In the genomic region with DNA sequence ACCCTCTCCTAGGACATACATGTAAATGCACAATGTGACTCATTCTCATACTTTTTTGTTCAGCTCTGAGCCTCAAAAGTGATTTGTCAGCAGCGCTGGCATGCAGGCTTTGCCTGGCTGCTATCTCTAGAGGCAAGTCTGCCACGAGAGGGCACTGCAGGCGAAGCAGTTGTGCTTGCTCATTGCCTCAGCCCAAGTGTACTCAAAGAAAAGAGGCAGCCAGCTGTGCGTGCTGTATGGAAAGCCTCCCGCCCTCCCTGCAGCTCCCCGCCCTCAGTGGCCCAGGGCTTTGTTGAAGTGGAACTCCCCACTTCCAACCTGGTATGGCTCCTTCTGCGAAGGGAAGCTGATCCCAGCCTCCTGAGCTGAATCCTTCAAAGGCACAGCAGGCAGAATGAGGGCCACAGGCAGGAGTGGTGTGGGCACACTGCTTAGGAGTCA, we compare ENCODE assay signal across 8 cellular contexts. TPM values are rescaled to one million over a fixed set of nuclear protein-coding genes. Genes with fewer than 3 reads are reported as not detected.
DNase-seq lines count a peak whose midpoint lies in the region; ATAC-seq and TF ChIP-seq lines count a peak whose summit lies in the region.

No MANE protein-coding gene starts in this region.

- H3K36me3 Mint-ChIP-seq in effector memory CD8-positive, alpha-beta T cell (ENCODE audit: insufficient read depth), result peaks cover 65% of the 10 kb centered on the region

- no peaks in the 10 kb centered on the region for H3K27me3 Mint-ChIP-seq in effector memory CD8-positive, alpha-beta T cell

- peaks cover 7 to 15% of the 10 kb centered on the region in 2 donors for H3K4me1 Mint-ChIP-seq in effector memory CD8-positive, alpha-beta T cell (ENCODE audit: low read depth in 2 of 2)

- no peak overlapping the region for H3K23ac ChIP-seq in mesendoderm (ENCODE audit: low read length)

- peak; percentile 80 for ATAC-seq in effector memory CD8-positive, alpha-beta T cell (replicated peaks)
- no peak for ATAC-seq in GM21619 (IDR thresholded peaks at IDR 0.05; ENCODE audit: unreplicated experiment)

- H3K4me3 Mint-ChIP-seq in effector memory CD8-positive, alpha-beta T cell, result no peak overlapping the region

- H2BK5ac ChIP-seq in mesendoderm (ENCODE audit: low read length), result no peak overlapping the region

- H3K9ac ChIP-seq in mesendoderm (ENCODE audit: low read length), result peak overlapping the region; percentile 1

- peaks cover 1% of the 10 kb centered on the region for H3K79me2 ChIP-seq in mesendoderm (ENCODE audit: control insufficient read depth, insufficient read depth, low read length)

- H3K36me3 ChIP-seq in mesendoderm (ENCODE audit: control insufficient read depth, insufficient read depth, low read length), result peaks cover 6% of the 10 kb centered on the region

- H3K9me3 Mint-ChIP-seq in effector memory CD8-positive, alpha-beta T cell, result no peaks in the 10 kb centered on the region

- no peaks in the 10 kb centered on the region for H3K27me3 ChIP-seq in mesendoderm (ENCODE audit: insufficient read depth, low read length, poor library complexity)

- peak; percentile 89 for TF ChIP-seq CTCF in GM12865 (IDR thresholded peaks at IDR 0.05; ENCODE audit: insufficient read depth, low read depth, low read length, missing control alignments)

- no peaks in the 10 kb centered on the region for H3K4me1 ChIP-seq in mesendoderm (ENCODE audit: control insufficient read depth, low read depth, low read length)

- no peak overlapping the region for H3K4ac ChIP-seq in mesendoderm (ENCODE audit: low read depth, low read length)

- H3K4me3 ChIP-seq in GM12865 (ENCODE audit: low read depth, low read length) (no peak overlapping the region), mesendoderm (ENCODE audit: low read length) (no peak overlapping the region)

- H3K27ac Mint-ChIP-seq in effector memory CD8-positive, alpha-beta T cell, result no peak overlapping the region

- peak overlapping the region; percentile 34 for H3K56ac ChIP-seq in mesendoderm (ENCODE audit: low read length)

- no peak overlapping the region for H4K5ac ChIP-seq in mesendoderm (ENCODE audit: low read length)

- H2AK5ac ChIP-seq in mesendoderm (ENCODE audit: low read length), result no peak overlapping the region

- no peak overlapping the region for H3K18ac ChIP-seq in mesendoderm (ENCODE audit: low read length)

- DNase-seq in GM12865 (ENCODE audit: low read depth) (peak; percentile 83), HPDE6-E6E7 (ENCODE audit: extremely low spot score) (peak; percentile 90), NCI-H82 (lab: John Stamatoyannopoulos, UW) (peak; percentile 91), mesendoderm (peak; percentile 93)
- DNase-seq in activated CD8-positive, alpha-beta memory T cell treated with anti-CD3 and anti-CD28 coated beads for 24 hours, result peak; percentile 87
- DNase-seq in effector memory CD8-positive, alpha-beta T cell, result peak; percentile 44 to 46 (median 46)
- peak; percentile 25 for DNase-seq in stimulated activated CD8-positive, alpha-beta memory T cell treated with anti-CD3 and anti-CD28 coated beads, Interleukin-12 subunit alpha, Interleukin-12 subunit beta, amount 100 ng/mL, for 4 hours (ENCODE audit: low read depth)

- H2BK120ac ChIP-seq in mesendoderm (ENCODE audit: low read depth, low read length), result no peak overlapping the region

- no peak overlapping the region for H4K8ac ChIP-seq in mesendoderm (ENCODE audit: low read depth, low read length)

- peaks cover 2% of the 10 kb centered on the region for H3K79me1 ChIP-seq in mesendoderm (ENCODE audit: low read length)

- no peak overlapping the region for H3K4me2 ChIP-seq in mesendoderm (ENCODE audit: low read length)

- H3K27ac ChIP-seq in mesendoderm (ENCODE audit: low read depth, low read length), result no peak overlapping the region

- no CpG with 5 or more reads among the region's 7 CpGs for WGBS in mesendoderm (ENCODE audit: extremely low coverage, insufficient coverage, low lambda C conversion rate)

- no peak overlapping the region for H2BK15ac ChIP-seq in mesendoderm (replicated peaks; ENCODE audit: low read depth)

RNA-seq across cellular contexts. Expression of gene SDHAF2, which starts 16.3 kb away (rescaled TPM):
- polyA plus RNA-seq in mesendoderm (2013, experiment 1 of 2), result 22.2 TPM
- polyA plus RNA-seq in mesendoderm (2013, experiment 2 of 2), result 25.3 TPM

RNA-seq across cellular contexts. Expression of gene CPSF7, which starts 16.5 kb away (rescaled TPM):
- 123 TPM for polyA plus RNA-seq in mesendoderm (2013, experiment 1 of 2)
- polyA plus RNA-seq in mesendoderm (2013, experiment 2 of 2), result 125 TPM

RNA-seq across cellular contexts. Expression of gene TMEM216, which starts 53.8 kb away (rescaled TPM):
- 41.8 TPM for polyA plus RNA-seq in mesendoderm (2013, experiment 1 of 2)
- 41.4 TPM for polyA plus RNA-seq in mesendoderm (2013, experiment 2 of 2)

Comparison
In these comparisons a context has a peak if more than half of its experiments do, and no peak if none do; other contexts are left out.
1. DNase-seq: peak in every context shown above with its lines; median percentile 93 in mesendoderm; 91 in NCI-H82; 90 in HPDE6-E6E7; 87 in activated CD8-positive, alpha-beta memory T cell treated with anti-CD3 and anti-CD28 coated beads for 24 hours; 83 in GM12865; 46 in effector memory CD8-positive, alpha-beta T cell; 25 in stimulated activated CD8-positive, alpha-beta memory T cell treated with anti-CD3 and anti-CD28 coated beads, Interleukin-12 subunit alpha, Interleukin-12 subunit beta, amount 100 ng/mL, for 4 hours.